Comparison of ENCODE assay signal across 30 cellular contexts in the genomic region with DNA sequence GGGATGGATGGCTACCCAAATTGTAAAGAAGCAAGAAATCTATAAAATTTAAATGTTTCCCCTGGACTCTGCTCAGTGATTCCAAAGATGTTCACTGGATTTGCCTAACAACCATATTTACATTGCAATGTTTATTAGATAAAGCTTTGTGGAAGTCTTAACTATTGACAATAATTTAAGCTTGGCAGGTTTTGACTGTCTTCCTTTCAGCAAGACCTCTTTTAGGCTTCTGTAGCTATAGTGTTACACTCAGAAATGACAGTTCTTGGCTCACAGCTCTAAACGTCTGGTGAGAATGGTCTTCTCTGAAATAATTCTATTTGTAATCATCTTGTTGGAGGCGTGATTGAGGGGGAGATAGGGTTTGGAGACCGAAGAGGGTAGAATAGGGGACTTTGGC. TPM values are rescaled to one million over a fixed set of nuclear protein-coding genes. Genes with fewer than 3 reads are reported as not detected.
"Had no signal": no experiment of that assay in that cellular context is flagged by ENCODE, and none has a peak within 500 bp of the region (broad histone marks: within the 10 kb centered on the region; RNA-seq: fewer than 3 reads in every experiment).

No MANE protein-coding gene starts in this region.

- H3K4me3 Mint-ChIP-seq: dendritic cell treated with granulocyte-macrophage colony-stimulating factor and Interleukin-4, amounts not matched to agents 40 ng/mL and 50 ng/mL, for 4 days; effector memory CD8-positive, alpha-beta T cell; endodermal cell; mesothelial cell of epicardium; naive B cell had no signal

- H3K27ac Mint-ChIP-seq: dendritic cell treated with granulocyte-macrophage colony-stimulating factor and Interleukin-4, amounts not matched to agents 40 ng/mL and 50 ng/mL, for 4 days; effector memory CD8-positive, alpha-beta T cell; endodermal cell; mesothelial cell of epicardium had no signal

- H3K4me1 Mint-ChIP-seq: endodermal cell, mesothelial cell of epicardium, naive B cell had no signal

- ATAC-seq: effector memory CD8-positive, alpha-beta T cell; esophagus mucosa; gastrocnemius medialis; heart left ventricle; left cardiac atrium; left lung; left ventricle myocardium superior; lower lobe of right lung; mucosa of descending colon had no signal

- H3K9me3 Mint-ChIP-seq: dendritic cell treated with granulocyte-macrophage colony-stimulating factor and Interleukin-4, amounts not matched to agents 40 ng/mL and 50 ng/mL, for 4 days; effector memory CD8-positive, alpha-beta T cell; endodermal cell; mesothelial cell of epicardium; naive B cell had no signal

- H3K27me3 Mint-ChIP-seq: dendritic cell treated with granulocyte-macrophage colony-stimulating factor and Interleukin-4, amounts not matched to agents 40 ng/mL and 50 ng/mL, for 4 days; effector memory CD8-positive, alpha-beta T cell; naive B cell had no signal

- DNase-seq: colonic mucosa; cortex of kidney; effector CD8-positive, alpha-beta T cell; effector memory CD8-positive, alpha-beta T cell; endodermal cell; erythroblast; esophagus squamous epithelium; foreskin fibroblast; foreskin melanocyte; gastrocnemius medialis; heart left ventricle; hypothalamus; left cardiac atrium; left lung; left ventricle myocardium superior; lower lobe of right lung; mesenchymal stem cell; mucosa of descending colon; naive B cell had no signal

- H3K36me3 Mint-ChIP-seq: mesothelial cell of epicardium had no signal

- H3K27ac ChIP-seq: colonic mucosa, epithelial cell of prostate, esophagus squamous epithelium, gastrocnemius medialis, heart left ventricle, hepatocyte, left lung, lower lobe of right lung had no signal

RNA-seq across cellular contexts. Expression of a gene that starts 44.8 kb away (rescaled TPM):
- total RNA-seq: colonic mucosa, dermis microvascular lymphatic vessel endothelial cell, endodermal cell, esophagus mucosa, glomerular endothelial cell, hepatocyte, kidney epithelial cell, left ventricle myocardium superior, lung microvascular endothelial cell, mesenteric fat pad, mesothelial cell of epicardium, myocyte had no signal
- polyA plus RNA-seq: hepatocyte had no signal
